1 cellular context compared by ENCODE assay signal in genomic region chr10:116274141-116274861, GRCh38.
TF ChIP-seq lines count a peak whose summit lies in the region.

No MANE protein-coding gene starts in this region.

TF ChIP-seq in IMR-90, 13 proteins besides CTCF, POLR2A, EP300 and RAD21 (continued from another document):
- no peak for TF ChIP-seq MXI1 (IDR thresholded peaks at IDR 0.05; ENCODE audit: borderline replicate concordance, low read depth, low read length)
TF ChIP-seq in IMR-90: peak in this region for 0.
